Comparison of ENCODE assay signal across 2 cellular contexts in genomic region chr15:73708691-73709090, GRCh38.
TF ChIP-seq lines count a peak whose summit lies in the region.

No MANE protein-coding gene starts in this region.

TF ChIP-seq in GM12891, 5 proteins besides CTCF, POLR2A, EP300 and RAD21 (continued from another document):
- TF ChIP-seq SPI1 (IDR thresholded peaks at IDR 0.05; ENCODE audit: low read depth, low read length) = no peak

TF ChIP-seq in IMR-90, 13 proteins besides CTCF, POLR2A, EP300 and RAD21 (continued from another document):
- TF ChIP-seq USF2 (IDR thresholded peaks at IDR 0.05; ENCODE audit: low read depth, low read length) = no peak
- no peak for TF ChIP-seq SMC3 (IDR thresholded peaks at IDR 0.05; ENCODE audit: low read depth, low read length)
- no peak for TF ChIP-seq FOS (IDR thresholded peaks at IDR 0.05; ENCODE audit: low read depth, low read length)
- TF ChIP-seq ELK1 (IDR thresholded peaks at IDR 0.05; ENCODE audit: borderline replicate concordance, low read depth, low read length) = no peak
- no peak for TF ChIP-seq RCOR1 (IDR thresholded peaks at IDR 0.05; ENCODE audit: insufficient replicate concordance, low read length)
- TF ChIP-seq CHD1 (IDR thresholded peaks at IDR 0.05; ENCODE audit: low read depth, low read length) = no peak
- no peak for TF ChIP-seq MAZ (IDR thresholded peaks at IDR 0.05; ENCODE audit: borderline replicate concordance, low read depth, low read length)
- no peak for TF ChIP-seq CEBPB (IDR thresholded peaks at IDR 0.05; ENCODE audit: low read depth, low read length)
- TF ChIP-seq BHLHE40 (IDR thresholded peaks at IDR 0.05; ENCODE audit: low read depth, low read length) = no peak
- no peak for TF ChIP-seq MXI1 (IDR thresholded peaks at IDR 0.05; ENCODE audit: borderline replicate concordance, low read depth, low read length)
- TF ChIP-seq NFE2L2 (IDR thresholded peaks at IDR 0.05; ENCODE audit: low read depth, low read length) = no peak
- TF ChIP-seq MAFK (IDR thresholded peaks at IDR 0.05; ENCODE audit: low read depth, low read length) = no peak
TF ChIP-seq in IMR-90: peak in this region for 0.
